ENCODE assay signal across 8 cellular contexts in the genomic region with DNA sequence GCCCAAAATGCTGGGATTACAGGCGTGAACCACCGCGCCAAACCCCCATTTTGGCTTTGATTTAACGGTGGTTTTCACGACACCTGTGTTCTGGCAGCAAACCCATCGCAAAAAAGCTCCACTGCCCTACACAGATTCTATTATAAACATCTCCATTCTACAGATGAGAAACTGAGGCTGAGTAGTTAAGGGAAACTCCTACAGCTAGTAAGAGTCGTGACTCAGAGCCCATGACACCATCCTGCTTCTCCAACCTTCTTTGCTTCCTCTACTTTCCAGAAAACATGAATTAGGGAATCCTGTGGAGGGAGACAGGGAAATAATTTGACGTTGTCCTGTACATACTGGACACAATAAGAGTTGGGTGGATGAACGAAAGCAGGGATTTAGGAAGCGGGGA. TPM values are rescaled to one million over a fixed set of nuclear protein-coding genes. Genes with fewer than 3 reads are reported as not detected.
DNase-seq lines count a peak whose midpoint lies in the region; ATAC-seq, FAIRE-seq and TF ChIP-seq lines count a peak whose summit lies in the region.

No MANE protein-coding gene starts in this region.

- BruUV-seq in HepG2 (replicated peaks; lab: Mats Ljungman, UMichigan), result no TSS peak

- H2AFZ ChIP-seq in HepG2 (ENCODE audit: low read length), result peak overlapping the region; percentile 84

- peak overlapping the region; percentile 81 for H3K4me2 ChIP-seq in HepG2 (ENCODE audit: low read depth, low read length)

- H3K4me1 ChIP-seq in HepG2 (ENCODE audit: insufficient read depth, low read length), result peaks cover 54% of the 10 kb centered on the region
- peaks cover 0 to 13% (median 4%) of the 10 kb centered on the region in 4 donors for H3K4me1 ChIP-seq in right lobe of liver
- peaks cover 18% of the 10 kb centered on the region for H3K4me1 ChIP-seq in mucosa of descending colon (ENCODE audit: low read depth)

- H3K36me3 ChIP-seq in HepG2 (replicated peaks in 1 of 2; ENCODE audit: control insufficient read depth in 1 of 2, insufficient read depth in 2 of 2, low read length in 2 of 2) (peaks cover 0 to under 1% of the 10 kb centered on the region in 2 experiments; a peak in 3 of 5 replicates), right lobe of liver (no peaks in the 10 kb centered on the region), brain microvascular endothelial cell (replicated peaks) (no peaks in the 10 kb centered on the region), mucosa of descending colon (ENCODE audit: low read depth) (no peaks in the 10 kb centered on the region)

- whole genome bisulfite sequencing in HepG2 (ENCODE audit: low lambda C conversion rate), result 67% methylated on average over 10 of the region's 10 CpGs
- WGBS in right lobe of liver (ENCODE audit: insufficient coverage, low coverage, low lambda C conversion rate, missing lambda C conversion rate), result 75% methylated on average over 10 of the region's 10 CpGs

- TF ChIP-seq CTCF in HepG2 (CRISPR knock-in tag; IDR thresholded peaks at IDR 0.05), result no peak
- TF ChIP-seq CTCF in right lobe of liver (IDR thresholded peaks at IDR 0.05), result no peak
- TF ChIP-seq CTCF in brain microvascular endothelial cell (IDR thresholded peaks at IDR 0.05; ENCODE audit: low read depth, low read length, missing control alignments), result no peak
- no peak for TF ChIP-seq CTCF in mucosa of descending colon (IDR thresholded peaks at IDR 0.05)

- no peak for DNase-seq in HepG2 (ENCODE audit: low spot score)
- DNase-seq in right lobe of liver, result no peak
- DNase-seq in brain microvascular endothelial cell, result no peak
- no peak for DNase-seq in mucosa of descending colon
- DNase-seq in Ammon's horn (ENCODE audit: low spot score), result no peak

- no peaks in the 10 kb centered on the region for H4K20me1 ChIP-seq in HepG2 (ENCODE audit: insufficient read depth, low read length)

- H3K4me3 ChIP-seq in HepG2 (replicated peaks in 1 of 3; ENCODE audit: insufficient read depth in 1 of 3, low read depth in 2 of 3, low read length in 3 of 3), result peak overlapping the region; percentile 68 to 78 (median 75); a peak in 5 of 6 replicates
- peak overlapping the region in 1 of 3 donors; percentile 68 for H3K4me3 ChIP-seq in right lobe of liver
- peak overlapping the region; percentile 71 for H3K4me3 ChIP-seq in brain microvascular endothelial cell (ENCODE audit: low read depth, low read length)
- H3K4me3 ChIP-seq in mucosa of descending colon, result peak overlapping the region; percentile 33

- intact Hi-C loops in HepG2 (cut with micrococcal nuclease; ENCODE audit: unreplicated experiment) (loop anchor here (1.0 to 5.0 kb wide), 3 partner anchors 13 to 50 kb away; no protein-coding TSS in a partner anchor), right lobe of liver (cut with DNase I) (no loop called here), mucosa of descending colon (cut with DNase I, micrococcal nuclease) (no loop called here)

- ATAC-seq in HepG2 (no peak), right lobe of liver (no peak), mucosa of descending colon (no peak), HG02571 (IDR thresholded peaks at IDR 0.05; ENCODE audit: unreplicated experiment) (no peak), HG03378 (IDR thresholded peaks at IDR 0.05; ENCODE audit: unreplicated experiment) (no peak), GM19395 (IDR thresholded peaks at IDR 0.05; ENCODE audit: unreplicated experiment) (no peak)

- TF ChIP-seq POLR2A in HepG2 (IDR thresholded peaks at IDR 0.05; ENCODE audit: insufficient read depth in 1 of 2, low read depth in 2 of 2, low read length in 2 of 2), result no peak
- no peak for TF ChIP-seq POLR2A in right lobe of liver (IDR thresholded peaks at IDR 0.05)

- peak overlapping the region; percentile 85 for H3K27ac ChIP-seq in HepG2 (ENCODE audit: extremely low read length, insufficient read depth, low read length)
- peak overlapping the region in 1 of 3 donors; percentile 77 for H3K27ac ChIP-seq in right lobe of liver
- H3K27ac ChIP-seq in brain microvascular endothelial cell, result no peak overlapping the region

- H3K9me3 ChIP-seq in HepG2 (ENCODE audit: low read length), result no peaks in the 10 kb centered on the region
- no peaks in the 10 kb centered on the region for H3K9me3 ChIP-seq in right lobe of liver
- no peaks in the 10 kb centered on the region for H3K9me3 ChIP-seq in mucosa of descending colon

- peak overlapping the region; percentile 72 for H3K9ac ChIP-seq in HepG2 (ENCODE audit: insufficient read depth, low read depth, low read length)

- no peaks in the 10 kb centered on the region; a peak in 1 of 5 replicates for H3K27me3 ChIP-seq in HepG2 (ENCODE audit: control insufficient read depth in 1 of 2, insufficient read depth in 2 of 2, low read length in 2 of 2)
- no peaks in the 10 kb centered on the region for H3K27me3 ChIP-seq in right lobe of liver
- no peaks in the 10 kb centered on the region for H3K27me3 ChIP-seq in brain microvascular endothelial cell (replicated peaks)

- FAIRE-seq in HepG2 (lab: Jason Lieb, UNC), result no peak

- CTCF ChIA-PET in HepG2 (lab: Yijun Ruan, JAX; ENCODE audit: low intra/inter-chr PET ratio, low total read pairs), result interaction anchor here (1.4 to 3.3 kb wide), 3 partner anchors 13 to 51 kb away, joined by 6 to 17 read pairs (median 9); a partner anchor contains a TSS

- TF ChIP-seq EP300 in HepG2 (IDR thresholded peaks at IDR 0.05; ENCODE audit: low read depth in 2 of 2, low read length in 2 of 2) (no peak), HepG2 (CRISPR knock-in tag; IDR thresholded peaks at IDR 0.05; ENCODE audit: borderline replicate concordance) (no peak)

- in situ Hi-C loops in HepG2 (cut with HindIII; ENCODE audit: extremely low pct_ligation_motif_present, low pct_unique_long_range_greater_than_20kb) (loop anchor here (5.0 kb wide), 1 partner anchor 40 kb away; no protein-coding TSS in a partner anchor), brain microvascular endothelial cell (cut with HindIII; ENCODE audit: low pct_ligation_motif_present, low sequenced_read_pairs) (no loop called here)

- POLR2A ChIA-PET in HepG2 (lab: Yijun Ruan, JAX), result interaction anchor here (0.7 to 2.6 kb wide), 5 partner anchors 12 to 108 kb away, joined by 3 to 10 read pairs (median 4); a partner anchor contains a TSS

- TF ChIP-seq RAD21 in HepG2 (CRISPR knock-in tag; IDR thresholded peaks at IDR 0.05), result no peak

- H3K79me2 ChIP-seq in HepG2 (ENCODE audit: insufficient read depth, low read length), result no peaks in the 10 kb centered on the region

RNA-seq across cellular contexts. Expression of a gene that starts 0.4 kb away (rescaled TPM):
- total RNA-seq in HepG2 (2016; rRNA removed; fragmentation: Illumina TruSeq; extraction: Trizol), result 20.7 and 22.6 TPM in 2 replicates
- total RNA-seq in HepG2 (2016; cell fraction: cytosol; rRNA removed; fragmentation: Illumina TruSeq; extraction: Trizol; ENCODE audit: low read depth), result 12.1 and 12.4 TPM in 2 replicates
- total RNA-seq in HepG2 (2016; cell fraction: insoluble cytoplasmic fraction; rRNA removed; fragmentation: Illumina TruSeq; extraction: Trizol), result 18.5 and 24.1 TPM in 2 replicates
- 27.2 and 28.7 TPM in 2 replicates for total RNA-seq in HepG2 (2016; cell fraction: membrane; rRNA removed; fragmentation: Illumina TruSeq; extraction: Trizol)
- 11.7 and 12.8 TPM in 2 replicates for total RNA-seq in HepG2 (2016; cell fraction: nucleus; rRNA removed; fragmentation: Illumina TruSeq; extraction: Trizol)
- 19.1 and 21.2 TPM in 2 replicates for polyA plus RNA-seq in HepG2 (2011; rRNA removed)
- 16.1 and 20.9 TPM in 2 replicates for polyA plus RNA-seq in HepG2 (2011; cell fraction: cytosol; rRNA removed)
- 17.0 and 18.7 TPM in 2 replicates for polyA plus RNA-seq in HepG2 (2011; cell fraction: nucleus; rRNA removed)
- 5.5 and 18.8 TPM in 2 replicates for polyA plus RNA-seq in HepG2 (2012)
- 17.8 and 20.3 TPM in 2 replicates for polyA plus RNA-seq in HepG2 (2016; cell fraction: cytosol; fragmentation: Illumina TruSeq; extraction: Trizol; ENCODE audit: low read depth)
- 31.4 and 39.7 TPM in 2 replicates for polyA plus RNA-seq in HepG2 (2016; cell fraction: insoluble cytoplasmic fraction; fragmentation: Illumina TruSeq; extraction: Trizol; ENCODE audit: low read depth)
- polyA plus RNA-seq in HepG2 (2016; cell fraction: membrane; fragmentation: Illumina TruSeq; extraction: Trizol; ENCODE audit: low read depth), result 29.3 and 33.3 TPM in 2 replicates
- polyA plus RNA-seq in HepG2 (2016; cell fraction: nucleus; fragmentation: Illumina TruSeq; extraction: Trizol; ENCODE audit: insufficient read depth, low read depth), result 27.1 and 31.4 TPM in 2 replicates
- 13.9 and 15.8 TPM in 2 replicates for polyA minus RNA-seq in HepG2 (2011; rRNA and poly(A)+ RNA removed; ENCODE audit: low replicate concordance)
- polyA minus RNA-seq in HepG2 (2011; cell fraction: cytosol; rRNA and poly(A)+ RNA removed), result 8.7 and 13.6 TPM in 2 replicates
- polyA minus RNA-seq in HepG2 (2011; cell fraction: nucleus; rRNA and poly(A)+ RNA removed), result 3.9 and 5.5 TPM in 2 replicates
- 10 to 100 TPM in 1 of 6 experiments, 1 to 10 TPM in 5; 6.4 to 10.3 (median 8.7) TPM for total RNA-seq in right lobe of liver
- 10 to 100 TPM; 28.5 to 46.6 (median 42.8) TPM for total RNA-seq in mucosa of descending colon

RNA-seq across cellular contexts. Expression of a gene that starts 12.8 kb away (rescaled TPM):
- total RNA-seq in HepG2 (2016; rRNA removed; fragmentation: Illumina TruSeq; extraction: Trizol), result 84.4 and 93.9 TPM in 2 replicates
- 41.1 and 42.9 TPM in 2 replicates for total RNA-seq in HepG2 (2016; cell fraction: cytosol; rRNA removed; fragmentation: Illumina TruSeq; extraction: Trizol; ENCODE audit: low read depth)
- 84.6 and 107 TPM in 2 replicates for total RNA-seq in HepG2 (2016; cell fraction: insoluble cytoplasmic fraction; rRNA removed; fragmentation: Illumina TruSeq; extraction: Trizol)
- total RNA-seq in HepG2 (2016; cell fraction: membrane; rRNA removed; fragmentation: Illumina TruSeq; extraction: Trizol), result 42.2 and 46.1 TPM in 2 replicates
- total RNA-seq in HepG2 (2016; cell fraction: nucleus; rRNA removed; fragmentation: Illumina TruSeq; extraction: Trizol), result 24.2 and 31.3 TPM in 2 replicates
- polyA plus RNA-seq in HepG2 (2011; rRNA removed), result 82.9 and 86.3 TPM in 2 replicates
- polyA plus RNA-seq in HepG2 (2011; cell fraction: cytosol; rRNA removed), result 95.6 and 112 TPM in 2 replicates
- 37.9 and 39.8 TPM in 2 replicates for polyA plus RNA-seq in HepG2 (2011; cell fraction: nucleus; rRNA removed)
- polyA plus RNA-seq in HepG2 (2012), result 58.0 and 65.9 TPM in 2 replicates
- 53.8 and 56.3 TPM in 2 replicates for polyA plus RNA-seq in HepG2 (2016; cell fraction: cytosol; fragmentation: Illumina TruSeq; extraction: Trizol; ENCODE audit: low read depth)
- 117 and 123 TPM in 2 replicates for polyA plus RNA-seq in HepG2 (2016; cell fraction: insoluble cytoplasmic fraction; fragmentation: Illumina TruSeq; extraction: Trizol; ENCODE audit: low read depth)
- 40.2 and 43.5 TPM in 2 replicates for polyA plus RNA-seq in HepG2 (2016; cell fraction: membrane; fragmentation: Illumina TruSeq; extraction: Trizol; ENCODE audit: low read depth)
- 52.2 and 55.0 TPM in 2 replicates for polyA plus RNA-seq in HepG2 (2016; cell fraction: nucleus; fragmentation: Illumina TruSeq; extraction: Trizol; ENCODE audit: insufficient read depth, low read depth)
- polyA minus RNA-seq in HepG2 (2011; rRNA and poly(A)+ RNA removed; ENCODE audit: low replicate concordance), result 36.6 and 96.3 TPM in 2 replicates
- polyA minus RNA-seq in HepG2 (2011; cell fraction: cytosol; rRNA and poly(A)+ RNA removed), result 34.4 and 36.9 TPM in 2 replicates
- 8.1 and 12.2 TPM in 2 replicates for polyA minus RNA-seq in HepG2 (2011; cell fraction: nucleus; rRNA and poly(A)+ RNA removed)
- 10 to 100 TPM in 3 of 6 experiments, 1 to 10 TPM in 3; 7.3 to 26.2 (median 10.0) TPM for total RNA-seq in right lobe of liver
- total RNA-seq in mucosa of descending colon, result 10 to 100 TPM; 70.1 to 90.6 (median 71.4) TPM

RNA-seq across cellular contexts. Expression of a gene that starts 14.2 kb away (rescaled TPM):
- total RNA-seq in HepG2 (2016; rRNA removed; fragmentation: Illumina TruSeq; extraction: Trizol) (33.2 and 36.3 TPM in 2 replicates), right lobe of liver (10 to 100 TPM in 2 of 6 experiments, 1 to 10 TPM in 4; 4.2 to 13.8 (median 5.8) TPM), mucosa of descending colon (10 to 100 TPM in 2 of 3 donors, 1 to 10 TPM in 1; 8.5 to 13.1 (median 11.8) TPM)
- total RNA-seq in HepG2 (2016; cell fraction: cytosol; rRNA removed; fragmentation: Illumina TruSeq; extraction: Trizol; ENCODE audit: low read depth), result 17.6 and 24.5 TPM in 2 replicates
- 27.9 and 37.1 TPM in 2 replicates for total RNA-seq in HepG2 (2016; cell fraction: insoluble cytoplasmic fraction; rRNA removed; fragmentation: Illumina TruSeq; extraction: Trizol)
- total RNA-seq in HepG2 (2016; cell fraction: membrane; rRNA removed; fragmentation: Illumina TruSeq; extraction: Trizol), result 28.3 and 36.0 TPM in 2 replicates
- total RNA-seq in HepG2 (2016; cell fraction: nucleus; rRNA removed; fragmentation: Illumina TruSeq; extraction: Trizol), result 15.6 and 16.8 TPM in 2 replicates
- polyA plus RNA-seq in HepG2 (2011; rRNA removed), result 7.4 and 8.9 TPM in 2 replicates
- 10.6 and 22.0 TPM in 2 replicates for polyA plus RNA-seq in HepG2 (2011; cell fraction: cytosol; rRNA removed)
- 12.6 and 14.5 TPM in 2 replicates for polyA plus RNA-seq in HepG2 (2011; cell fraction: nucleus; rRNA removed)
- 7.4 and 9.2 TPM in 2 replicates for polyA plus RNA-seq in HepG2 (2012)
- 17.6 and 24.3 TPM in 2 replicates for polyA plus RNA-seq in HepG2 (2016; cell fraction: cytosol; fragmentation: Illumina TruSeq; extraction: Trizol; ENCODE audit: low read depth)
- 34.5 and 41.1 TPM in 2 replicates for polyA plus RNA-seq in HepG2 (2016; cell fraction: insoluble cytoplasmic fraction; fragmentation: Illumina TruSeq; extraction: Trizol; ENCODE audit: low read depth)
- polyA plus RNA-seq in HepG2 (2016; cell fraction: membrane; fragmentation: Illumina TruSeq; extraction: Trizol; ENCODE audit: low read depth), result 30.7 and 35.8 TPM in 2 replicates
- 28.3 and 35.8 TPM in 2 replicates for polyA plus RNA-seq in HepG2 (2016; cell fraction: nucleus; fragmentation: Illumina TruSeq; extraction: Trizol; ENCODE audit: insufficient read depth, low read depth)
- 16.9 and 20.3 TPM in 2 replicates for polyA minus RNA-seq in HepG2 (2011; rRNA and poly(A)+ RNA removed; ENCODE audit: low replicate concordance)
- polyA minus RNA-seq in HepG2 (2011; cell fraction: cytosol; rRNA and poly(A)+ RNA removed), result 9.3 and 12.0 TPM in 2 replicates
- 3.4 and 3.6 TPM in 2 replicates for polyA minus RNA-seq in HepG2 (2011; cell fraction: nucleus; rRNA and poly(A)+ RNA removed)

RNA-seq across cellular contexts. Expression of a gene that starts 30.0 kb away (rescaled TPM):
- total RNA-seq in HepG2 (2016; rRNA removed; fragmentation: Illumina TruSeq; extraction: Trizol), result 3.9 and 4.2 TPM in 2 replicates
- total RNA-seq in HepG2 (2016; cell fraction: cytosol; rRNA removed; fragmentation: Illumina TruSeq; extraction: Trizol; ENCODE audit: low read depth), result 1.3 and 1.9 TPM in 2 replicates
- total RNA-seq in HepG2 (2016; cell fraction: insoluble cytoplasmic fraction; rRNA removed; fragmentation: Illumina TruSeq; extraction: Trizol), result 3.0 and 4.3 TPM in 2 replicates
- 4.3 and 4.5 TPM in 2 replicates for total RNA-seq in HepG2 (2016; cell fraction: membrane; rRNA removed; fragmentation: Illumina TruSeq; extraction: Trizol)
- 1.9 and 2.1 TPM in 2 replicates for total RNA-seq in HepG2 (2016; cell fraction: nucleus; rRNA removed; fragmentation: Illumina TruSeq; extraction: Trizol)
- 2.8 and 3.1 TPM in 2 replicates for polyA plus RNA-seq in HepG2 (2011; rRNA removed)
- 1.7 and 2.0 TPM in 2 replicates for polyA plus RNA-seq in HepG2 (2011; cell fraction: cytosol; rRNA removed)
- polyA plus RNA-seq in HepG2 (2011; cell fraction: nucleus; rRNA removed), result 2.5 and 2.9 TPM in 2 replicates
- polyA plus RNA-seq in HepG2 (2012), result 1.5 and 1.9 TPM in 2 replicates
- polyA plus RNA-seq in HepG2 (2016; cell fraction: cytosol; fragmentation: Illumina TruSeq; extraction: Trizol; ENCODE audit: low read depth), result 1.2 TPM in 2 replicates
- 2.9 and 5.0 TPM in 2 replicates for polyA plus RNA-seq in HepG2 (2016; cell fraction: insoluble cytoplasmic fraction; fragmentation: Illumina TruSeq; extraction: Trizol; ENCODE audit: low read depth)
- polyA plus RNA-seq in HepG2 (2016; cell fraction: membrane; fragmentation: Illumina TruSeq; extraction: Trizol; ENCODE audit: low read depth), result 2.3 and 2.5 TPM in 2 replicates
- polyA plus RNA-seq in HepG2 (2016; cell fraction: nucleus; fragmentation: Illumina TruSeq; extraction: Trizol; ENCODE audit: insufficient read depth, low read depth), result 3.7 and 4.3 TPM in 2 replicates
- polyA minus RNA-seq in HepG2 (2011; rRNA and poly(A)+ RNA removed; ENCODE audit: low replicate concordance), result 0.70 and 5.7 TPM in 2 replicates
- polyA minus RNA-seq in HepG2 (2011; cell fraction: cytosol; rRNA and poly(A)+ RNA removed), result 1.9 and 2.0 TPM in 2 replicates
- polyA minus RNA-seq in HepG2 (2011; cell fraction: nucleus; rRNA and poly(A)+ RNA removed), result 1.2 and 1.3 TPM in 2 replicates
- total RNA-seq in right lobe of liver, result 1 to 10 TPM; 1.9 to 2.5 (median 2.3) TPM
- total RNA-seq in mucosa of descending colon, result 10 to 100 TPM; 12.7 to 25.3 (median 18.0) TPM

RNA-seq across cellular contexts. Expression of a gene that starts 31.5 kb away (rescaled TPM):
- 3.4 and 9.3 TPM in 2 replicates for total RNA-seq in HepG2 (2016; rRNA removed; fragmentation: Illumina TruSeq; extraction: Trizol)
- 1.5 and 2.2 TPM in 2 replicates for total RNA-seq in HepG2 (2016; cell fraction: cytosol; rRNA removed; fragmentation: Illumina TruSeq; extraction: Trizol; ENCODE audit: low read depth)
- 3.2 and 9.6 TPM in 2 replicates for total RNA-seq in HepG2 (2016; cell fraction: insoluble cytoplasmic fraction; rRNA removed; fragmentation: Illumina TruSeq; extraction: Trizol)
- total RNA-seq in HepG2 (2016; cell fraction: membrane; rRNA removed; fragmentation: Illumina TruSeq; extraction: Trizol), result 1.3 and 2.0 TPM in 2 replicates
- 8.8 and 12.8 TPM in 2 replicates for total RNA-seq in HepG2 (2016; cell fraction: nucleus; rRNA removed; fragmentation: Illumina TruSeq; extraction: Trizol)
- polyA plus RNA-seq in HepG2 (2011; rRNA removed), result 33.9 and 67.5 TPM in 2 replicates
- 24.8 and 27.3 TPM in 2 replicates for polyA plus RNA-seq in HepG2 (2011; cell fraction: cytosol; rRNA removed)
- 178 and 181 TPM in 2 replicates for polyA plus RNA-seq in HepG2 (2011; cell fraction: nucleus; rRNA removed)
- polyA plus RNA-seq in HepG2 (2012), result 30.3 and 30.5 TPM in 2 replicates
- polyA plus RNA-seq in HepG2 (2016; cell fraction: cytosol; fragmentation: Illumina TruSeq; extraction: Trizol; ENCODE audit: low read depth), result 1.1 and 1.2 TPM in 2 replicates
- polyA plus RNA-seq in HepG2 (2016; cell fraction: insoluble cytoplasmic fraction; fragmentation: Illumina TruSeq; extraction: Trizol; ENCODE audit: low read depth), result 2.4 and 2.9 TPM in 2 replicates
- polyA plus RNA-seq in HepG2 (2016; cell fraction: membrane; fragmentation: Illumina TruSeq; extraction: Trizol; ENCODE audit: low read depth), result 2.0 and 2.1 TPM in 2 replicates
- polyA plus RNA-seq in HepG2 (2016; cell fraction: nucleus; fragmentation: Illumina TruSeq; extraction: Trizol; ENCODE audit: insufficient read depth, low read depth), result 23.7 and 32.1 TPM in 2 replicates
- polyA minus RNA-seq in HepG2 (2011; rRNA and poly(A)+ RNA removed; ENCODE audit: low replicate concordance), result 0.09 and 15.4 TPM in 2 replicates
- polyA minus RNA-seq in HepG2 (2011; cell fraction: cytosol; rRNA and poly(A)+ RNA removed), result 6.0 and 9.8 TPM in 2 replicates
- polyA minus RNA-seq in HepG2 (2011; cell fraction: nucleus; rRNA and poly(A)+ RNA removed), result 13.3 and 19.3 TPM in 2 replicates
- total RNA-seq in right lobe of liver, result 1 to 10 TPM in 5 of 6 experiments, under 1 TPM in 1; 0.83 to 3.5 (median 1.4) TPM
- 10 to 100 TPM in 2 of 3 donors, 1 to 10 TPM in 1; 6.9 to 57.7 (median 32.6) TPM for total RNA-seq in mucosa of descending colon
